ENCODE assay signal across 24 cellular contexts in the genomic region with DNA sequence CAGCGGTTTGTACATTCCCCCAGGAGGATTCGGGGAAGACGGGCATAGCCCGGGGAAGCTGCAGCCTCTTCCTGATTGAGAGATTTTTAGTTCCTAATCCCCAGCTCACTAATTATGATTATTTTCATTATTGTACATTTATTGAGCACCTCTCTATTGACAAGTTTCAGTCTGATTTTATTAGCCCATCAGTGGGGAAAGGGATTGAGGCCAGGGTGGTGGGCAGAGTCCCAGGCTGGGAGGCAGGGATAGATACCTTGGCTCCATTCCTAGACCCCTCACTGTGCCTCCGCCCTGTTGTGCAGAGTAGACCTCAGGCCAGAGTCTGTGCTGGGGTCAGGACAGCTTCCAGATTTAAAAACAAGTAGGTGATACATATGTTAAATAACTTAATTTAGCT. TPM values are rescaled to one million over a fixed set of nuclear protein-coding genes. Genes with fewer than 3 reads are reported as not detected.
"Had no signal": no experiment of that assay in that cellular context is flagged by ENCODE, and none has a peak within 500 bp of the region (broad histone marks: within the 10 kb centered on the region; RNA-seq: fewer than 3 reads in every experiment).

No MANE protein-coding gene starts in this region.

- H3K27me3 Mint-ChIP-seq: naive thymus-derived CD8-positive, alpha-beta T cell; type B pancreatic cell had no signal

- H3K4me3 Mint-ChIP-seq: naive thymus-derived CD8-positive, alpha-beta T cell; type B pancreatic cell had no signal

- H3K9me3 Mint-ChIP-seq: naive thymus-derived CD8-positive, alpha-beta T cell; type B pancreatic cell had no signal

- H3K4me1 Mint-ChIP-seq: naive thymus-derived CD8-positive, alpha-beta T cell had no signal

- ATAC-seq: left cardiac atrium; naive thymus-derived CD8-positive, alpha-beta T cell; sciatic nerve had no signal

- H3K27ac Mint-ChIP-seq: type B pancreatic cell had no signal

- DNase-seq: colonic mucosa; dermis blood vessel endothelial cell; effector CD4-positive, alpha-beta T cell; foreskin melanocyte; head of caudate nucleus; kidney; left cardiac atrium; left ventricle myocardium inferior; mesenchymal stem cell; naive thymus-derived CD8-positive, alpha-beta T cell; spleen; stimulated activated CD4-positive, alpha-beta T cell treated with anti-CD3 and anti-CD28 coated beads, Interleukin-15, amount 100 ng/mL, for 24 hours; stimulated activated CD4-positive, alpha-beta T cell treated with anti-CD3 and anti-CD28 coated beads, Interleukin-1b, Interleukin-23, amount 100 ng/mL, for 48 hours; stimulated activated CD4-positive, alpha-beta T cell treated with anti-CD3 and anti-CD28 coated beads, Interleukin-4, amount 100 ng/mL, for 24 hours; stimulated activated naive CD4-positive, alpha-beta T cell; stomach; substantia nigra; uterus had no signal

- H3K27ac ChIP-seq: colonic mucosa, hepatocyte, left ventricle myocardium inferior, neutrophil, spleen, stomach, uterus had no signal

RNA-seq across cellular contexts. Expression of a gene that starts 28.0 kb away (rescaled TPM):
- total RNA-seq: osteocyte had no signal
- polyA plus RNA-seq: neural cell had no signal
